Comparison of ENCODE assay signal across 1 cellular context in the genomic region with DNA sequence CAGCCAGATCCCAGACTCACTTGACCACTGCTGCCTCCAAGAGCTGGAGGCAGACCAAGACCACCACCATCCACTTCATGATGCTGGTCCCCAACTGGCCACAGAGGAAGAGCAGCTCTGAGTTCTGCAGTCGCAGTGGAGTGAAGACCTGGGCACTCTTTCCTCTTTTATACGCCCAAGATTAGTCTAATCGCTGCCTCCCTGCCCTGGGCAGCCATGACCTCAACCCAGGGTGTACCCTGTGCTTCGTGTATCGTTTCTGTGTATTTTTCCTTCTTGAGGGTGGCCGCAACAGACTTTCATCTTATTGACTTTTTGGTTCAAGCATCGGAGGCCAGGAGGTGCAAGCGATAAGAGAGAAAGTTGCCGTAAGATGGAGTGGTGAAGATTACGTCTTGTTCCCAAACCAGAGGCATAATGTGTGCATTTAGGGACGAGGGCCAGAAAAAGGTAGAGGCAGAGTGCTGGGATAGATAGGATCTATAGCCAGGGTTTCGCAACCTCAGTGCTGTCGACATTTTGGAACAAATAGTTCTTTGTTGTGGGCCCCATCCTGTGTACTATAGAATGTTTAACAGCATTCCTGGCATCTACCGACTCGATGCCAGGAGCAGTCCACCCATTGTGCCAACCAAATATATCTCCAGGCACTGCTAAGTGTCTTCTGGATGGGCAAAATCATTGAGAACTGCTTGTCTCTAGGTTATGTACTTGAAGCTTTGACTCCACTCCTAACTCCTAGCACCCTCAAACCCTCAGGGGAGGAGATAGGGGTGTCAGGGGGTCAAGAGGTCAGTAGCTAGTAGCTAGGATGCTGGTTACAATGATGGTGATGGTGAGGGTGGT.
TF ChIP-seq lines count a peak whose summit lies in the region.

Gene PGC (minus strand): TSS at position 142 of the 846 bp plus-strand sequence. CDS start 63 bp downstream, at position 79.

TF ChIP-seq in H1, 55 proteins besides CTCF, POLR2A, EP300 and RAD21:
- TF ChIP-seq SIN3A (conservative IDR thresholded peaks at IDR 0.05 in 1 of 2, IDR thresholded peaks at IDR 0.05 in 1 of 2; ENCODE audit: low read depth in 1 of 2, low read length in 2 of 2) (no peak), CEBPB (IDR thresholded peaks at IDR 0.05; ENCODE audit: low read depth, low read length) (peak; percentile 39; the same call in 1 of the 2 replicates), CHD2 (IDR thresholded peaks at IDR 0.05; ENCODE audit: low read length) (no peak), ZNF274 (IDR thresholded peaks at IDR 0.05; ENCODE audit: borderline replicate concordance, extremely low read depth, low read length) (no peak), PHF8 (conservative IDR thresholded peaks at IDR 0.05; ENCODE audit: low read depth, low read length) (no peak)
